ENCODE assay signal across 10 cellular contexts in the genomic region with DNA sequence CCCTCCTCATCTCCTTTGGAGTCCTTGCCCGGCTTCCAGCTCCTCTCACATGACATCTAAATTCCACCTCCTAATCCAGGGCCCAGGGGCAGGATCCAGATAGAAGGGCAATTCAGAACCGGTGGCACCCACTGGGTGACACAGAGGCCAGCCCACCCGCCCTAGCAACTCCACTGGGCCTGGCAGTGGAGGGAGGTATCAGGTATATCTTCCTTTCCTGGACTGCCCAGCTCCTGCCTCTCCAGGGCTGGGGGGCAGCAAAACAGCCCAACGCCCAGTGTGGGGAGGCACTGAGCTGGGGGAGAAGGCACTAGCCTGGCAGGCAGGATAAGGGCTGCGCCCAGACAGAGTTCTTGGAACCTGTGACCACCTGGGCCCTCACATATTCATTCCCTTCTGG. TPM values are rescaled to one million over a fixed set of nuclear protein-coding genes. Genes with fewer than 3 reads are reported as not detected.
A peak's percentile ranks its signal among the peaks of the same experiment; 100 is the strongest.
DNase-seq lines count a peak whose midpoint lies in the region; ATAC-seq and TF ChIP-seq lines count a peak whose summit lies in the region.
"Had no signal": no experiment of that assay in that cellular context is flagged by ENCODE, and none has a peak within 500 bp of the region (broad histone marks: within the 10 kb centered on the region; RNA-seq: fewer than 3 reads in every experiment).

No MANE protein-coding gene starts in this region.

- H3K9me3 ChIP-seq in lung (ENCODE audit: control insufficient read depth in 2 of 2, insufficient read depth in 1 of 2, low read length in 1 of 2) (no peaks in the 10 kb centered on the region), thoracic aorta (no peaks in the 10 kb centered on the region)

- 79 to 83% methylated on average over 5 of the region's 5 CpGs for WGBS in lung, 2 donors

- ATAC-seq in lung (ENCODE audit: insufficient read depth, low FRiP score) (no peak), thoracic aorta (ENCODE audit: insufficient number of reproducible peaks, low FRiP score, low read depth) (no peak), HG03095 (IDR thresholded peaks at IDR 0.05; ENCODE audit: unreplicated experiment) (no peak), HG03159 (IDR thresholded peaks at IDR 0.05; ENCODE audit: unreplicated experiment) (no peak)

- H3K4me3 Mint-ChIP-seq in T-helper 1 cell treated with Interleukin-12 subunit alpha and Interleukin-12 subunit beta and Interleukin-4 antibody, amounts not matched to agents 30 μg/mL and 1 μg/mL, for 36 hours: no peak overlapping the region

- peaks cover 38% of the 10 kb centered on the region for H3K4me1 Mint-ChIP-seq in T-helper 1 cell treated with Interleukin-12 subunit alpha and Interleukin-12 subunit beta and Interleukin-4 antibody, amounts not matched to agents 30 μg/mL and 1 μg/mL, for 36 hours (ENCODE audit: low read depth)

- H3K4me1 ChIP-seq in lung (ENCODE audit: control insufficient read depth in 2 of 2, insufficient read depth in 2 of 2, low read length in 2 of 2) (peaks cover 16 to 35% of the 10 kb centered on the region in 2 donors), thoracic aorta (ENCODE audit: control insufficient read depth in 1 of 2, low read depth in 2 of 2) (peaks cover 27 to 56% of the 10 kb centered on the region in 2 donors)

- H3K36me3 Mint-ChIP-seq in T-helper 1 cell treated with Interleukin-12 subunit alpha and Interleukin-12 subunit beta and Interleukin-4 antibody, amounts not matched to agents 30 μg/mL and 1 μg/mL, for 36 hours (ENCODE audit: low read depth): no peaks in the 10 kb centered on the region

- peak overlapping the region; percentile 79 for H3K27ac Mint-ChIP-seq in T-helper 1 cell treated with Interleukin-12 subunit alpha and Interleukin-12 subunit beta and Interleukin-4 antibody, amounts not matched to agents 30 μg/mL and 1 μg/mL, for 36 hours

- H3K36me3 ChIP-seq in lung (ENCODE audit: control insufficient read depth in 2 of 2, insufficient read depth in 2 of 2, low read length in 2 of 2) (peaks cover 0 to 6% of the 10 kb centered on the region in 2 donors), thoracic aorta (peaks cover 4% of the 10 kb centered on the region)

- TF ChIP-seq CTCF in lung (IDR thresholded peaks at IDR 0.05; ENCODE audit: control extremely low read depth, extremely low read depth) (no peak), thoracic aorta (IDR thresholded peaks at IDR 0.05) (no peak), GM20000 (IDR thresholded peaks at IDR 0.05; ENCODE audit: extremely low read depth, missing control alignments) (no peak)

- no peaks in the 10 kb centered on the region for H3K9me3 Mint-ChIP-seq in T-helper 1 cell treated with Interleukin-12 subunit alpha and Interleukin-12 subunit beta and Interleukin-4 antibody, amounts not matched to agents 30 μg/mL and 1 μg/mL, for 36 hours

- H3K27me3 ChIP-seq in lung (ENCODE audit: control insufficient read depth, insufficient read depth) (no peaks in the 10 kb centered on the region), thoracic aorta (replicated peaks; ENCODE audit: insufficient read depth) (no peaks in the 10 kb centered on the region)

- no peak overlapping the region for H3K4me3 ChIP-seq in lung
- H3K4me3 ChIP-seq in thoracic aorta: no peak overlapping the region

- DNase-seq in T-helper 1 cell (no peak), caudate nucleus (lab: John Stamatoyannopoulos, UW) (no peak), lung (ENCODE audit: low spot score) (no peak), thoracic aorta (ENCODE audit: low spot score) (no peak), GM20000 (ENCODE audit: low spot score) (no peak)
- DNase-seq: 8988T; effector CD8-positive, alpha-beta T cell had no signal

- H3K27ac ChIP-seq in caudate nucleus (ENCODE audit: low read depth, low read length) (peak overlapping the region; percentile 52), lung (ENCODE audit: low read depth in 1 of 2, low read length in 1 of 2) (peak overlapping the region; percentile 34 to 90), thoracic aorta (peak overlapping the region; percentile 80 to 86)

- no peaks in the 10 kb centered on the region for H3K27me3 Mint-ChIP-seq in T-helper 1 cell treated with Interleukin-12 subunit alpha and Interleukin-12 subunit beta and Interleukin-4 antibody, amounts not matched to agents 30 μg/mL and 1 μg/mL, for 36 hours (ENCODE audit: low read depth)

RNA-seq across cellular contexts. Expression of a gene that starts 10.4 kb away (rescaled TPM):
- total RNA-seq in lung (100 to 1,000 TPM; 136 to 173 TPM), thoracic aorta (100 to 1,000 TPM; 154 to 192 TPM)
- polyA plus RNA-seq in lung: 100 to 1,000 TPM in 1 of 2 donors, 10 to 100 TPM in 1; 81.5 to 104 TPM
